In genomic region chr17:42406602-42407288, GRCh38 we compare ENCODE assay signal across 7 cellular contexts. TPM values are rescaled to one million over a fixed set of nuclear protein-coding genes. Genes with fewer than 3 reads are reported as not detected.
A peak's percentile ranks its signal among the peaks of the same experiment; 100 is the strongest.
DNase-seq lines count a peak whose midpoint lies in the region; ATAC-seq and TF ChIP-seq lines count a peak whose summit lies in the region.

No MANE protein-coding gene starts in this region.

- no peak for ATAC-seq in Panc1

- H3K27ac ChIP-seq in Panc1 (ENCODE audit: low read length): peak overlapping the region; percentile 67
- peak overlapping the region; percentile 73 for H3K27ac ChIP-seq in cingulate gyrus (ENCODE audit: low read depth, low read length)
- peak overlapping the region; percentile 16 to 56 for H3K27ac ChIP-seq in mucosa of rectum (ENCODE audit: low read depth in 2 of 2, low read length in 2 of 2)
- H3K27ac ChIP-seq in thyroid gland: peak overlapping the region; percentile 41 to 90 (median 53)

- no peak overlapping the region for H3K4me3 ChIP-seq in Panc1 (ENCODE audit: low read depth in 2 of 2, low read length in 2 of 2)
- H3K4me3 ChIP-seq in mucosa of rectum (ENCODE audit: low read length in 2 of 2): no peak overlapping the region
- H3K4me3 ChIP-seq in thyroid gland (replicated peaks in 1 of 3): no peak overlapping the region

- no peak for TF ChIP-seq CTCF in Panc1 (IDR thresholded peaks at IDR 0.05)
- TF ChIP-seq CTCF in thyroid gland (IDR thresholded peaks at IDR 0.05): no peak

- no peak overlapping the region for H3K9ac ChIP-seq in mucosa of rectum (ENCODE audit: low read depth in 1 of 2, low read length in 2 of 2)

- POLR2A ChIA-PET in Panc1 (lab: Charles Lee): no interaction called here

- peaks cover 19% of the 10 kb centered on the region for H3K4me1 Mint-ChIP-seq in activated CD4-positive, alpha-beta T cell treated with anti-CD3 and anti-CD28 coated beads, Interleukin-2, amount 10 ng/mL, durations not matched to agents 24 days and 14 days

- in situ Hi-C loops in Panc1 (cut with HindIII; ENCODE audit: low pct_unique_long_range_greater_than_20kb, low sequenced_read_pairs) (no loop called here), KBM-7 (cut with MboI; ENCODE audit: low pct_unique_long_range_greater_than_20kb, low sequenced_read_pairs) (loop anchor here (10.0 kb wide), 1 partner anchor 92 kb away; no protein-coding TSS in a partner anchor)

- H3K36me3 ChIP-seq in Panc1 (ENCODE audit: control insufficient read depth, insufficient read depth, low read length): no peaks in the 10 kb centered on the region
- H3K36me3 ChIP-seq in mucosa of rectum (ENCODE audit: control insufficient read depth in 2 of 2, insufficient read depth in 2 of 2, low read length in 2 of 2): peaks cover 0 to 2% of the 10 kb centered on the region in 2 donors
- peaks cover 15% of the 10 kb centered on the region in 2 donors for H3K36me3 ChIP-seq in thyroid gland

- intact Hi-C loops in Panc1 (cut with micrococcal nuclease; ENCODE audit: unreplicated experiment) (no loop called here), thyroid gland (cut with DNase I) (no loop called here)
- intact Hi-C loops in activated CD4-positive, alpha-beta T cell treated with anti-CD3 and anti-CD28 coated beads, Interleukin-2, amount 10 ng/mL, durations not matched to agents 24 days and 14 days (cut with micrococcal nuclease): loop anchor here (1.0 to 2.0 kb wide), 2 partner anchors 84 to 94 kb away; no protein-coding TSS in a partner anchor

- H3K9me3 ChIP-seq in Panc1 (ENCODE audit: control insufficient read depth, insufficient read depth, low read depth, low read length) (no peaks in the 10 kb centered on the region), mucosa of rectum (ENCODE audit: control insufficient read depth in 2 of 2, low read length in 2 of 2) (no peaks in the 10 kb centered on the region), thyroid gland (no peaks in the 10 kb centered on the region)

- H3K36me3 Mint-ChIP-seq in activated CD4-positive, alpha-beta T cell treated with anti-CD3 and anti-CD28 coated beads, Interleukin-2, amount 10 ng/mL, durations not matched to agents 24 days and 14 days (ENCODE audit: low read depth): no peaks in the 10 kb centered on the region

- H3K27me3 ChIP-seq in Panc1 (ENCODE audit: control insufficient read depth, insufficient read depth, low read length) (no peaks in the 10 kb centered on the region), mucosa of rectum (ENCODE audit: control insufficient read depth in 2 of 2, insufficient read depth in 2 of 2, low read length in 2 of 2) (no peaks in the 10 kb centered on the region), thyroid gland (no peaks in the 10 kb centered on the region)

- DNase-seq in Panc1 (ENCODE audit: low read depth, low spot score) (no peak), thyroid gland (peak in 1 of 2 donors; percentile 20), KBM-7 (no peak), NCI-H69 (lab: John Stamatoyannopoulos, UW) (no peak)
- no peak for DNase-seq in activated CD4-positive, alpha-beta T cell treated with anti-CD3 and anti-CD28 coated beads, Interleukin-2, amount 10 ng/mL, durations not matched to agents 24 days and 14 days

- no peaks in the 10 kb centered on the region for H3K9me3 Mint-ChIP-seq in activated CD4-positive, alpha-beta T cell treated with anti-CD3 and anti-CD28 coated beads, Interleukin-2, amount 10 ng/mL, durations not matched to agents 24 days and 14 days

- peaks cover 58% of the 10 kb centered on the region for H3K4me1 ChIP-seq in Panc1 (ENCODE audit: control insufficient read depth, insufficient read depth, low read length)
- H3K4me1 ChIP-seq in mucosa of rectum (ENCODE audit: control insufficient read depth in 2 of 2, insufficient read depth in 2 of 2, low read length in 2 of 2): peaks cover 22 to 32% of the 10 kb centered on the region in 2 donors
- peaks cover 36 to 57% of the 10 kb centered on the region in 2 donors for H3K4me1 ChIP-seq in thyroid gland

- CTCF ChIA-PET in Panc1 (lab: Charles Lee): interaction anchor here (0.7 to 1.1 kb wide), 2 partner anchors 97 to 121 kb away, joined by 6 to 7 read pairs; no protein-coding TSS in a partner anchor

- H3K4me3 Mint-ChIP-seq in activated CD4-positive, alpha-beta T cell treated with anti-CD3 and anti-CD28 coated beads, Interleukin-2, amount 10 ng/mL, durations not matched to agents 24 days and 14 days: no peak overlapping the region

- WGBS in thyroid gland, 2 donors: 65 to 67% methylated on average over 5 of the region's 5 CpGs

- no peak for TF ChIP-seq POLR2A in thyroid gland (IDR thresholded peaks at IDR 0.05)

- BruUV-seq in Panc1 (replicated peaks; lab: Mats Ljungman, UMichigan): no TSS peak

- H3K27me3 Mint-ChIP-seq in activated CD4-positive, alpha-beta T cell treated with anti-CD3 and anti-CD28 coated beads, Interleukin-2, amount 10 ng/mL, durations not matched to agents 24 days and 14 days: peaks cover 4% of the 10 kb centered on the region

- no peak overlapping the region for H3K27ac Mint-ChIP-seq in activated CD4-positive, alpha-beta T cell treated with anti-CD3 and anti-CD28 coated beads, Interleukin-2, amount 10 ng/mL, durations not matched to agents 24 days and 14 days

RNA-seq across cellular contexts. Expression of gene CAVIN1, which starts 16.3 kb away (rescaled TPM):
- total RNA-seq in Panc1 (2021; ENCODE audit: unreplicated experiment) (315 TPM), thyroid gland (100 to 1,000 TPM; 173 to 199 (median 187) TPM)
- 283 TPM for polyA plus RNA-seq in Panc1 (2012; ENCODE audit: insufficient read length)
- 2.4 and 2.7 TPM in 2 replicates for total RNA-seq in activated CD4-positive, alpha-beta T cell treated with anti-CD3 and anti-CD28 coated beads, Interleukin-2, amount 10 ng/mL, durations not matched to agents 24 days and 14 days

RNA-seq across cellular contexts. Expression of gene STAT3, which starts 18.5 kb away (rescaled TPM):
- 287 TPM for total RNA-seq in Panc1 (2021; ENCODE audit: unreplicated experiment)
- 210 TPM for polyA plus RNA-seq in Panc1 (2012; ENCODE audit: insufficient read length)
- 100 to 1,000 TPM; 147 to 292 (median 206) TPM for total RNA-seq in thyroid gland
- 252 and 258 TPM in 2 replicates for total RNA-seq in activated CD4-positive, alpha-beta T cell treated with anti-CD3 and anti-CD28 coated beads, Interleukin-2, amount 10 ng/mL, durations not matched to agents 24 days and 14 days

RNA-seq across cellular contexts. Expression of gene ATP6V0A1, which starts 51.9 kb away (rescaled TPM):
- total RNA-seq in Panc1 (2021; ENCODE audit: unreplicated experiment): 53.4 TPM
- polyA plus RNA-seq in Panc1 (2012; ENCODE audit: insufficient read length): 42.5 TPM
- 100 to 1,000 TPM in 2 of 4 donors, 10 to 100 TPM in 2; 75.5 to 195 (median 121) TPM for total RNA-seq in thyroid gland
- total RNA-seq in activated CD4-positive, alpha-beta T cell treated with anti-CD3 and anti-CD28 coated beads, Interleukin-2, amount 10 ng/mL, durations not matched to agents 24 days and 14 days: 16.9 and 18.8 TPM in 2 replicates

Comparison
In these comparisons a context has a peak if more than half of its experiments do, and no peak if none do; other contexts are left out.
1. RNA of gene CAVIN1, which starts 16.3 kb away (total RNA-seq): 315 TPM in Panc1 (single experiment) and 173 to 199 TPM in thyroid gland; 2.4 to 2.7 TPM in activated CD4-positive, alpha-beta T cell treated with anti-CD3 and anti-CD28 coated beads, Interleukin-2, amount 10 ng/mL, durations not matched to agents 24 days and 14 days; every median in the first group is over 10 times any median in the second.
2. Peak in every context shown above with its lines, with median percentiles within 50 percentile points of each other: H3K27ac ChIP-seq.